In the genomic region with DNA sequence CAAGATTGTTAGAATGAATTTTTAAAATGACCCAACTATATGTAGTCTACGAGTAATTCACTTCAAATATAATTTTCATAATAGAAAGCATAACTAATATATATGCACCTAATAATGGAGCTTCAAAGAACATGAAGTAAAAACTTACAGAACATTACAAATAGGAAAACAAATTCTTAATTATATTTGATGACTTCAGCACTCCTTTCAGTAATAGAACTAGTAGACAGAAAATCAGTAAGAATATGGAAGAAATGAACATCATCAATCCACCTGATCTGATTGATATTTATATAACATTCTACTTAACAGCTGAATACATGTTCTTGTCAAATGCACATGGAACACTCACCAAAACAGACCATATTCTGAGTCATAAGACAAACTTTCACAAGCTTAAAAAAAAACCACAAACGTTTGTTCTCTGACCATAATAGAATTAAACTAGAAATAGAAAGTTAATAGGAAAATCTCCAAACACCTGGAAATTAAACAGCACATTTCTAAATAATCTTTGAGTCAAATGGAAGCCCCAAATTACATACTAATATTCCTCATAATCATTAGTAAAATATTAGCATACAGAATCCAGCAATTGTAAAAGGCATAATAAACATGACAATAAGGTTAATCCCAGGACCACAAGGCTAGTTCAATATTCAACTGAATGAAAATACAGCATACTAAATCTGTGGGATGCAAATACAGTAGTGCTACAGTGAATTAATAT, we compare ENCODE assay signal across 9 cellular contexts. TPM values are rescaled to one million over a fixed set of nuclear protein-coding genes. Genes with fewer than 3 reads are reported as not detected.
DNase-seq lines count a peak whose midpoint lies in the region; ATAC-seq and TF ChIP-seq lines count a peak whose summit lies in the region.
"Had no signal": no experiment of that assay in that cellular context is flagged by ENCODE, and none has a peak within 500 bp of the region (broad histone marks: within the 10 kb centered on the region; RNA-seq: fewer than 3 reads in every experiment).

No MANE protein-coding gene starts in this region.

- H3K9me3 ChIP-seq in AG04450 (ENCODE audit: control insufficient read depth, insufficient read depth, low read length) (no peaks in the 10 kb centered on the region), esophagus squamous epithelium (no peaks in the 10 kb centered on the region)
- H3K9me3 ChIP-seq: ovary had no signal

- peak; percentile 23 for DNase-seq in AG04450 (ENCODE audit: low read depth, low spot score)
- peak; percentile 83 for DNase-seq in choroid plexus epithelial cell (ENCODE audit: low read depth)
- no peak for DNase-seq in NAMALWA (ENCODE audit: low spot score)
- no peak for DNase-seq in omental fat pad (ENCODE audit: low spot score)
- no peak for DNase-seq in activated T-cell treated with anti-CD3 and anti-CD28 coated beads for 4 hours
- DNase-seq in esophagus squamous epithelium (lab: John Stamatoyannopoulos, UW): no peak
- DNase-seq: ovary had no signal

- H3K27me3 ChIP-seq in AG04450 (ENCODE audit: control insufficient read depth, insufficient read depth, low read length) (no peaks in the 10 kb centered on the region), esophagus squamous epithelium (no peaks in the 10 kb centered on the region)
- H3K27me3 ChIP-seq: ovary had no signal

- H3K4me3 ChIP-seq in AG04450 (ENCODE audit: low read depth, low read length) (no peak overlapping the region), choroid plexus epithelial cell (ENCODE audit: low read depth, low read length) (no peak overlapping the region), esophagus squamous epithelium (no peak overlapping the region)
- H3K4me3 ChIP-seq: ovary had no signal

- no peak for TF ChIP-seq POLR2A in esophagus squamous epithelium (IDR thresholded peaks at IDR 0.05)

- peaks cover 0 to 16% (median 5%) of the 10 kb centered on the region in 3 donors for H3K4me1 ChIP-seq in esophagus squamous epithelium

- H3K27ac ChIP-seq in AG04450 (ENCODE audit: low read depth, low read length): no peak overlapping the region
- H3K27ac ChIP-seq in esophagus squamous epithelium: no peak overlapping the region
- H3K27ac ChIP-seq: ovary had no signal

- H3K36me3 ChIP-seq in esophagus squamous epithelium: no peaks in the 10 kb centered on the region
- H3K36me3 ChIP-seq: ovary had no signal

- CTCF ChIA-PET in AG04450 (lab: Charles Lee): interaction anchor here (0.6 to 1.3 kb wide), 2 partner anchors 12 to 65 kb away, joined by 5 read pairs; no protein-coding TSS in a partner anchor

- ATAC-seq in GM19463 (IDR thresholded peaks at IDR 0.05; ENCODE audit: unreplicated experiment) (peak; percentile 77), HG03469 (IDR thresholded peaks at IDR 0.05; ENCODE audit: unreplicated experiment) (peak; percentile 84), omental fat pad (ENCODE audit: low FRiP score) (no peak)

- POLR2A ChIA-PET in AG04450 (lab: Yijun Ruan, JAX): no interaction called here

- intact Hi-C loops in esophagus squamous epithelium (cut with DNase I): no loop called here

- TF ChIP-seq CTCF in AG04450 (IDR thresholded peaks at IDR 0.05; ENCODE audit: low read depth, low read length) (no peak), choroid plexus epithelial cell (conservative IDR thresholded peaks at IDR 0.05; ENCODE audit: low read depth, low read length) (no peak), omental fat pad (IDR thresholded peaks at IDR 0.05) (no peak), esophagus squamous epithelium (IDR thresholded peaks at IDR 0.05) (no peak)

- 43 to 45% methylated on average over 2 of the region's 2 CpGs for WGBS in esophagus squamous epithelium, 2 donors

RNA-seq across cellular contexts. Expression of a gene that starts 48.0 kb away (rescaled TPM):
- polyA plus RNA-seq in AG04450 (2011; rRNA removed): 15.0 and 19.3 TPM in 2 replicates
- polyA minus RNA-seq in AG04450 (2011; rRNA and poly(A)+ RNA removed): 48.5 and 63.6 TPM in 2 replicates
- 10 to 100 TPM; 35.7 to 60.0 (median 40.7) TPM for total RNA-seq in omental fat pad
- 10 to 100 TPM in 3 of 4 donors, 1 to 10 TPM in 1; 10.0 to 40.6 (median 20.6) TPM for total RNA-seq in esophagus squamous epithelium

Comparison
In these comparisons a context has a peak if more than half of its experiments do, and no peak if none do; other contexts are left out.
1. DNase-seq: peak in AG04450 (single experiment) and choroid plexus epithelial cell (single experiment); none in NAMALWA (single experiment), omental fat pad (single experiment), activated T-cell treated with anti-CD3 and anti-CD28 coated beads for 4 hours (single experiment) and esophagus squamous epithelium (single experiment).